12 cellular contexts compared by ENCODE assay signal in the genomic region with DNA sequence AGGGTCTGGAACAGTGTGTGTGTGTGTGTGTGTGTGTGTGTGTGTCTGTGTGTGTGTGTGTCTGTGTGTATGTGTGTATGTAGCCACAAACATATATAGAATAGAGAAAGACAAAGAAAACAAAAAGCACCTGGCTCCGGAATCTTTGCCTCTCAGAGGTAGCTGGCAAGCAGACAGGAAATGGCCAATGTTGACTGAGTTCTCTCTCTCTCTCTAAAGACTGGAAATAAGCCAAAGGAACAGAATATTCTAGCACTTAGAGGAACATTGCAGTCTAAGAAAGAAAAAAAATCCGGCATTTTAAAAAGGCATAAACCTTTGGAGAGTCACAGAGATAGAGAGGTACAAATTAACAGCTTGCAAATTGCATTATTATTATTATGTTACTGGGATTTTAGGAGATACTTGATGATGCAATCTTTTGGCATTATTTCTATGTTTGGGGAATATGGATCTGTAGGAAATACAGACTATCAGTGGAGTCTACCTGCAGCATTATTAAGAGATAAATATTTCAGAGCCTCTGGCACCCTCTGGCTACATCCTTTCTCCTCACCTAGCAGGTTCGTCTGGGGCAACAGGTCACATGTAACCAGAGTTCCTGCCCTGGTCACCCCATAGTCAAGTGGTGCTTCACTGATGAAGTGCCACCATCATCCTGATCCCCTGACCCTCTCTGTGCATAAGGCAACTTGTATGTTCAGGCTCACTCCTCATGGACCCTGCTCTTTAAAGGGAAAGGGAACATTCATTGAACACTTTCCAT.
DNase-seq lines count a peak whose midpoint lies in the region; ATAC-seq and TF ChIP-seq lines count a peak whose summit lies in the region.
"Had no signal": no experiment of that assay in that cellular context is flagged by ENCODE, and none has a peak within 500 bp of the region (broad histone marks: within the 10 kb centered on the region; RNA-seq: fewer than 3 reads in every experiment).

No MANE protein-coding gene starts in this region.

- H3K36me3 ChIP-seq in HEK293 (ENCODE audit: control insufficient read depth in 2 of 2, insufficient read depth in 1 of 2, low read length in 2 of 2), result no peaks in the 10 kb centered on the region
- no peaks in the 10 kb centered on the region for H3K36me3 ChIP-seq in mammary epithelial cell (ENCODE audit: insufficient read depth, low read length)
- H3K36me3 ChIP-seq in neuronal stem cell (replicated peaks in 1 of 2; ENCODE audit: control insufficient read depth in 2 of 2, insufficient read depth in 2 of 2, low read length in 2 of 2), result no peaks in the 10 kb centered on the region
- H3K36me3 ChIP-seq in smooth muscle cell (ENCODE audit: low read depth), result no peaks in the 10 kb centered on the region
- no peaks in the 10 kb centered on the region for H3K36me3 ChIP-seq in mesendoderm (ENCODE audit: control insufficient read depth, insufficient read depth, low read length)
- H3K36me3 ChIP-seq: spleen had no signal

- WGBS in mammary epithelial cell (ENCODE audit: low coverage, missing lambda C conversion rate), result 16% methylated on average over 3 of the region's 3 CpGs
- WGBS in neuronal stem cell (ENCODE audit: extremely low coverage in 2 of 2, insufficient read length in 2 of 2, insufficient replicate concordance in 1 of 2), 2 donors, result no CpG with 5 or more reads among the region's 3 CpGs
- WGBS in smooth muscle cell (ENCODE audit: low lambda C conversion rate), result 78% methylated on average over 3 of the region's 3 CpGs
- WGBS in mesendoderm (ENCODE audit: extremely low coverage, insufficient coverage, low lambda C conversion rate), result no CpG with 5 or more reads among the region's 3 CpGs

- no peak overlapping the region for H2BK12ac ChIP-seq in neuronal stem cell (ENCODE audit: low read length)

- CTCF ChIA-PET in HEK293 (lab: Yijun Ruan, JAX), result interaction anchor here (1.2 kb wide), 1 partner anchor 346 kb away, joined by 9 read pairs; no protein-coding TSS in a partner anchor
- CTCF ChIA-PET in mammary epithelial cell (lab: Charles Lee; ENCODE audit: low non-redundant PET), result no interaction called here

- intact Hi-C loops in mammary epithelial cell (cut with micrococcal nuclease), result loop anchor here (1.0 kb wide), 1 partner anchor 62 kb away; no protein-coding TSS in a partner anchor

- H2BK5ac ChIP-seq in neuronal stem cell (ENCODE audit: low read length) (no peak overlapping the region), mesendoderm (ENCODE audit: low read length) (no peak overlapping the region)

- H3K4me3 ChIP-seq in HEK293 (ENCODE audit: low read depth, low read length), result no peak overlapping the region
- H3K4me3 ChIP-seq in mammary epithelial cell (replicated peaks in 1 of 3; ENCODE audit: insufficient read depth in 1 of 3, low read depth in 2 of 3, low read length in 3 of 3), result no peak overlapping the region
- H3K4me3 ChIP-seq in neuronal stem cell (ENCODE audit: low read length in 2 of 2), result peak overlapping the region in 1 of 2 donors; percentile 65
- no peak overlapping the region for H3K4me3 ChIP-seq in smooth muscle cell
- no peak overlapping the region for H3K4me3 ChIP-seq in mesendoderm (ENCODE audit: low read length)
- H3K4me3 ChIP-seq: spleen had no signal

- no peaks in the 10 kb centered on the region for H3K79me2 ChIP-seq in mammary epithelial cell (ENCODE audit: insufficient read depth, low read length)
- no peaks in the 10 kb centered on the region for H3K79me2 ChIP-seq in smooth muscle cell (ENCODE audit: low read depth)
- H3K79me2 ChIP-seq in mesendoderm (ENCODE audit: control insufficient read depth, insufficient read depth, low read length), result no peaks in the 10 kb centered on the region

- no peak overlapping the region for H2AK5ac ChIP-seq in neuronal stem cell (ENCODE audit: low read depth, low read length)
- H2AK5ac ChIP-seq in mesendoderm (ENCODE audit: low read length), result no peak overlapping the region

- H3K18ac ChIP-seq in neuronal stem cell (ENCODE audit: low read length) (no peak overlapping the region), mesendoderm (ENCODE audit: low read length) (no peak overlapping the region)

- DNase-seq in NCI-H2107 (lab: John Stamatoyannopoulos, UW) (peak; percentile 17), mammary epithelial cell (peak; percentile 46), neuronal stem cell (ENCODE audit: low spot score) (no peak), NCI-H187 treated with DMSO at 0.1 percent for 48 hours (lab: John Stamatoyannopoulos, UW) (no peak), smooth muscle cell (lab: John Stamatoyannopoulos, UW; ENCODE audit: unreplicated experiment) (no peak), mesendoderm (no peak)
- DNase-seq: CD8-positive, alpha-beta memory T cell; effector memory CD4-positive, alpha-beta T cell; hypothalamus; spleen had no signal

- H3K4me2 ChIP-seq in mammary epithelial cell (ENCODE audit: insufficient read depth, low read depth, low read length) (peak overlapping the region; percentile 26), neuronal stem cell (ENCODE audit: insufficient read depth, low read length, poor library complexity, severe bottlenecking) (no peak overlapping the region), smooth muscle cell (no peak overlapping the region), mesendoderm (ENCODE audit: low read length) (no peak overlapping the region)

- H2BK120ac ChIP-seq in neuronal stem cell (ENCODE audit: low read depth, low read length), result no peak overlapping the region
- H2BK120ac ChIP-seq in mesendoderm (ENCODE audit: low read depth, low read length), result no peak overlapping the region

- H4K20me1 ChIP-seq in mammary epithelial cell (ENCODE audit: insufficient read depth, low read length) (no peaks in the 10 kb centered on the region), smooth muscle cell (ENCODE audit: low read depth) (no peaks in the 10 kb centered on the region)

- no TSS peak for BruUV-seq in mammary epithelial cell (replicated peaks; lab: Mats Ljungman, UMichigan)

- no peak overlapping the region for H3K23ac ChIP-seq in neuronal stem cell (ENCODE audit: low read depth, low read length, poor library complexity)
- no peak overlapping the region for H3K23ac ChIP-seq in mesendoderm (ENCODE audit: low read length)

- H3K4me1 ChIP-seq in HEK293 (ENCODE audit: control insufficient read depth, insufficient read depth, low read length), result no peaks in the 10 kb centered on the region
- peaks cover 20% of the 10 kb centered on the region for H3K4me1 ChIP-seq in mammary epithelial cell (ENCODE audit: insufficient read depth, low read length)
- H3K4me1 ChIP-seq in neuronal stem cell (ENCODE audit: control insufficient read depth in 2 of 2, insufficient read depth in 1 of 2, low read depth in 1 of 2, low read length in 2 of 2), result peaks cover 0 to 2% of the 10 kb centered on the region in 2 donors
- no peaks in the 10 kb centered on the region for H3K4me1 ChIP-seq in smooth muscle cell (ENCODE audit: low read depth)
- no peaks in the 10 kb centered on the region for H3K4me1 ChIP-seq in mesendoderm (ENCODE audit: control insufficient read depth, low read depth, low read length)

- H2AFZ ChIP-seq in mammary epithelial cell (ENCODE audit: low read depth, low read length) (no peak overlapping the region), neuronal stem cell (ENCODE audit: low read length) (no peak overlapping the region), smooth muscle cell (ENCODE audit: low read depth) (no peak overlapping the region)

- H3K79me1 ChIP-seq in neuronal stem cell (ENCODE audit: low read depth, low read length) (no peaks in the 10 kb centered on the region), mesendoderm (ENCODE audit: low read length) (no peaks in the 10 kb centered on the region)

- no peak overlapping the region for H4K8ac ChIP-seq in neuronal stem cell (ENCODE audit: low read depth, low read length)
- H4K8ac ChIP-seq in mesendoderm (ENCODE audit: low read depth, low read length), result no peak overlapping the region

- H3K4ac ChIP-seq in neuronal stem cell (ENCODE audit: low read length), result no peak overlapping the region
- H3K4ac ChIP-seq in mesendoderm (ENCODE audit: low read depth, low read length), result no peak overlapping the region

- no peak overlapping the region for H4K5ac ChIP-seq in mesendoderm (ENCODE audit: low read length)

- H3K14ac ChIP-seq in neuronal stem cell (ENCODE audit: low read length), result no peak overlapping the region

- H3K9me3 ChIP-seq in HEK293 (ENCODE audit: control insufficient read depth, insufficient read depth, low read depth, low read length) (no peaks in the 10 kb centered on the region), mammary epithelial cell (replicated peaks; ENCODE audit: insufficient read depth, low read length) (no peaks in the 10 kb centered on the region), neuronal stem cell (replicated peaks in 1 of 2; ENCODE audit: control insufficient read depth in 2 of 2, insufficient read depth in 1 of 2, low read depth in 1 of 2, low read length in 2 of 2) (peaks cover 0 to 5% of the 10 kb centered on the region in 2 donors), smooth muscle cell (replicated peaks; ENCODE audit: low read depth) (no peaks in the 10 kb centered on the region)
- H3K9me3 ChIP-seq: spleen had no signal

- H3K27me3 ChIP-seq in mammary epithelial cell (ENCODE audit: insufficient read depth, low read length) (no peaks in the 10 kb centered on the region), neuronal stem cell (ENCODE audit: control insufficient read depth in 3 of 3, insufficient read depth in 3 of 3, low read depth in 1 of 3, low read length in 3 of 3) (no peaks in the 10 kb centered on the region), smooth muscle cell (ENCODE audit: low read depth) (no peaks in the 10 kb centered on the region), mesendoderm (ENCODE audit: insufficient read depth, low read length, poor library complexity) (no peaks in the 10 kb centered on the region)
- H3K27me3 ChIP-seq: spleen had no signal

- POLR2A ChIA-PET in HEK293 (lab: Yijun Ruan, JAX), result no interaction called here

- no peak for TF ChIP-seq CTCF in HEK293 (tag by site-specific recombination; IDR thresholded peaks at IDR 0.05)
- TF ChIP-seq CTCF in mammary epithelial cell (conservative IDR thresholded peaks at IDR 0.05 in 1 of 2, IDR thresholded peaks at IDR 0.05 in 1 of 2; ENCODE audit: extremely low read depth in 1 of 2, insufficient read depth in 1 of 2, low read depth in 1 of 2, low read length in 2 of 2), result no peak
- no peak for TF ChIP-seq CTCF in smooth muscle cell (IDR thresholded peaks at IDR 0.05; ENCODE audit: borderline replicate concordance, insufficient read depth, poor library complexity, severe bottlenecking)

- H3K9ac ChIP-seq in mammary epithelial cell (ENCODE audit: insufficient read depth, low read length) (no peak overlapping the region), neuronal stem cell (ENCODE audit: low read depth, low read length, poor library complexity) (peak overlapping the region; percentile 70), smooth muscle cell (ENCODE audit: low read depth) (no peak overlapping the region), mesendoderm (ENCODE audit: low read length) (no peak overlapping the region)

- no peak for ATAC-seq in GM21825 (IDR thresholded peaks at IDR 0.05; ENCODE audit: unreplicated experiment)

- in situ Hi-C loops in mammary epithelial cell (cut with MboI; ENCODE audit: low sequenced_read_pairs in 2 of 2), result no loop called here

- no peak overlapping the region for H3K27ac ChIP-seq in HEK293 (ENCODE audit: extremely low read depth, low read depth, low read length)
- H3K27ac ChIP-seq in mammary epithelial cell (ENCODE audit: insufficient read depth, low read depth, low read length), result no peak overlapping the region
- no peak overlapping the region for H3K27ac ChIP-seq in neuronal stem cell (replicated peaks; ENCODE audit: low read length)
- H3K27ac ChIP-seq in smooth muscle cell (ENCODE audit: low read depth), result no peak overlapping the region
- no peak overlapping the region for H3K27ac ChIP-seq in mesendoderm (ENCODE audit: low read depth, low read length)
- H3K27ac ChIP-seq: spleen had no signal

- dilution Hi-C loops in mammary epithelial cell (cut with HindIII; ENCODE audit: low sequenced_read_pairs), result no loop called here

- no peaks in the 10 kb centered on the region for H3F3A ChIP-seq in smooth muscle cell (ENCODE audit: low read depth)

- no peak overlapping the region for H2BK15ac ChIP-seq in neuronal stem cell (ENCODE audit: low read length)
- no peak overlapping the region for H2BK15ac ChIP-seq in mesendoderm (replicated peaks; ENCODE audit: low read depth)

- H3K56ac ChIP-seq in mesendoderm (ENCODE audit: low read length), result no peak overlapping the region

- no peak overlapping the region for H4K91ac ChIP-seq in neuronal stem cell (ENCODE audit: low read depth, low read length, poor library complexity)

Comparison
In these comparisons a context has a peak if more than half of its experiments do, and no peak if none do; other contexts are left out.
1. DNase-seq: peak in NCI-H2107 (single experiment) and mammary epithelial cell (single experiment); none in neuronal stem cell (single experiment), NCI-H187 treated with DMSO at 0.1 percent for 48 hours (single experiment), smooth muscle cell (single experiment) and mesendoderm (single experiment).